ENCODE assay signal across 8 cellular contexts in genomic region chr16:82031116-82032084, GRCh38. TPM values are rescaled to one million over a fixed set of nuclear protein-coding genes. Genes with fewer than 3 reads are reported as not detected.
DNase-seq lines count a peak whose midpoint lies in the region; FAIRE-seq lines count a peak whose summit lies in the region.

No MANE protein-coding gene starts in this region.

- H3K9me3 ChIP-seq in SK-N-MC (ENCODE audit: low read depth, low read length): no peaks in the 10 kb centered on the region

- no peak overlapping the region for H3K9ac ChIP-seq in SK-N-MC (ENCODE audit: insufficient read length)

- peak; percentile 56 for DNase-seq in D341Med (ENCODE audit: low spot score)
- peak; percentile 82 for DNase-seq in HT1080 (ENCODE audit: low read depth)
- peak; percentile 26 for DNase-seq in SK-N-MC (ENCODE audit: low read depth, low spot score)
- DNase-seq in iPS-NIHi11 (ENCODE audit: low spot score): peak; percentile 68
- DNase-seq in activated CD4-positive, alpha-beta T cell treated with anti-CD3 and anti-CD28 coated beads, Interleukin-2, amount 50 U/mL, for 4 hours: no peak
- DNase-seq in islet precursor cell: no peak
- DNase-seq in GM19239 (ENCODE audit: insufficient read length, low spot score): no peak
- no peak for DNase-seq in central memory CD4-positive, alpha-beta T cell

- no peaks in the 10 kb centered on the region for H3K36me3 ChIP-seq in SK-N-MC (ENCODE audit: insufficient read depth, low read length)

- FAIRE-seq in GM19239 (lab: Jason Lieb, UNC): no peak

- H3K4me3 ChIP-seq in SK-N-MC: no peak overlapping the region

- H3K27ac ChIP-seq in SK-N-MC: no peak overlapping the region

RNA-seq across cellular contexts. Expression of gene HSD17B2, which starts 3.7 kb away (rescaled TPM):
- 2.2 and 4.4 TPM in 2 replicates for total RNA-seq in HT1080 (2014; rRNA removed; shearing (Covaris generic))
- polyA plus RNA-seq in HT1080 (2015; cell fraction: cytosol; rRNA removed): 3.5 and 5.1 TPM in 2 replicates
- polyA plus RNA-seq in HT1080 (2015; cell fraction: nucleus; rRNA removed): 4.5 and 12.0 TPM in 2 replicates

RNA-seq across cellular contexts. Expression of gene SDR42E1, which starts 20.1 kb away (rescaled TPM):
- total RNA-seq in HT1080 (2014; rRNA removed; shearing (Covaris generic)): 4.6 and 5.9 TPM in 2 replicates
- polyA plus RNA-seq in HT1080 (2015; cell fraction: cytosol; rRNA removed): 3.7 and 4.6 TPM in 2 replicates
- polyA plus RNA-seq in HT1080 (2015; cell fraction: nucleus; rRNA removed): 3.5 and 3.8 TPM in 2 replicates

Comparison
In these comparisons a context has a peak if more than half of its experiments do, and no peak if none do; other contexts are left out.
1. DNase-seq: peak in D341Med (single experiment), HT1080 (single experiment), SK-N-MC (single experiment) and iPS-NIHi11 (single experiment); none in activated CD4-positive, alpha-beta T cell treated with anti-CD3 and anti-CD28 coated beads, Interleukin-2, amount 50 U/mL, for 4 hours (0 of 2), islet precursor cell (single experiment), GM19239 (single experiment) and central memory CD4-positive, alpha-beta T cell (single experiment).